ENCODE assay signal across 9 cellular contexts in genomic region chr6:36979343-36979742, GRCh38. TPM values are rescaled to one million over a fixed set of nuclear protein-coding genes. Genes with fewer than 3 reads are reported as not detected.
DNase-seq lines count a peak whose midpoint lies in the region; ATAC-seq, FAIRE-seq and TF ChIP-seq lines count a peak whose summit lies in the region.
"Had no signal": no experiment of that assay in that cellular context is flagged by ENCODE, and none has a peak within 500 bp of the region (broad histone marks: within the 10 kb centered on the region; RNA-seq: fewer than 3 reads in every experiment).

No MANE protein-coding gene starts in this region.

- H3K4me3 Mint-ChIP-seq in GM23338 = no peak overlapping the region
- no peak overlapping the region for H3K4me3 Mint-ChIP-seq in WTC11

- peaks cover 4% of the 10 kb centered on the region for H3F3A ChIP-seq in GM23338 (replicated peaks; ENCODE audit: low read depth)

- CTCF ChIA-PET in WTC11 (lab: Charles Lee) = interaction anchor here (0.7 to 4.9 kb wide), 7 partner anchors 34 to 231 kb away, joined by 3 to 63 read pairs (median 3); no protein-coding TSS in a partner anchor

- peak; percentile 45 for FAIRE-seq in frontal cortex (lab: Jason Lieb, UNC)

- H3K4me2 ChIP-seq in GM23338 = no peak overlapping the region

- H3K4me3 ChIP-seq in GM23338 = no peak overlapping the region

- no peaks in the 10 kb centered on the region for H3K9me2 ChIP-seq in GM23338 (ENCODE audit: insufficient read depth)

- no peak overlapping the region for H2AFZ ChIP-seq in GM23338

- H3K27me3 ChIP-seq in GM23338 (ENCODE audit: insufficient read depth) = no peaks in the 10 kb centered on the region

- POLR2A ChIA-PET in WTC11 (lab: Charles Lee) = no interaction called here

- peak; percentile 77 for DNase-seq in AG08396 (ENCODE audit: low spot score)
- DNase-seq in GM23338 (ENCODE audit: low spot score) = no peak
- DNase-seq in WTC11 (ENCODE audit: low spot score) = no peak
- peak; percentile 74 to 77 for DNase-seq in frontal cortex (ENCODE audit: low spot score in 2 of 2)
- peak; percentile 21 for DNase-seq in renal cortical epithelial cell (ENCODE audit: low read depth)
- DNase-seq in cortex of kidney (lab: John Stamatoyannopoulos, UW) = no peak
- DNase-seq in activated CD8-positive, alpha-beta memory T cell treated with anti-CD3 and anti-CD28 coated beads for 24 hours = no peak
- no peak for DNase-seq in activated CD4-positive, CD25-positive, alpha-beta regulatory T cell treated with anti-CD3 and anti-CD28 coated beads, Interleukin-2, amount 50 U/mL, for 72 hours

- H3K4me1 Mint-ChIP-seq in GM23338 = peaks cover 33% of the 10 kb centered on the region
- H3K4me1 Mint-ChIP-seq in WTC11 = peaks cover 21% of the 10 kb centered on the region

- H3K4me1 ChIP-seq in GM23338 (ENCODE audit: insufficient read depth) = peaks cover 46% of the 10 kb centered on the region

- H3K9me3 Mint-ChIP-seq in GM23338 = no peaks in the 10 kb centered on the region
- no peaks in the 10 kb centered on the region for H3K9me3 Mint-ChIP-seq in WTC11

- no peak overlapping the region for H3K27ac ChIP-seq in GM23338 (ENCODE audit: low read depth)

- peaks cover 47% of the 10 kb centered on the region for H3K36me3 Mint-ChIP-seq in GM23338 (ENCODE audit: low read depth)
- H3K36me3 Mint-ChIP-seq in WTC11 = peaks cover 38% of the 10 kb centered on the region

- peaks cover 61% of the 10 kb centered on the region for H4K20me1 ChIP-seq in GM23338 (replicated peaks; ENCODE audit: insufficient read depth)

- peaks cover 7% of the 10 kb centered on the region for H3K27me3 Mint-ChIP-seq in GM23338 (ENCODE audit: insufficient read depth, low read depth, poor library complexity)
- no peaks in the 10 kb centered on the region for H3K27me3 Mint-ChIP-seq in WTC11 (ENCODE audit: low read depth)

- ATAC-seq in GM23338 (no peak; the same call in 2 of the 3 replicates), WTC11 (no peak)

- H3K27ac Mint-ChIP-seq in GM23338 = no peak overlapping the region
- peak overlapping the region; percentile 37 for H3K27ac Mint-ChIP-seq in WTC11

- peaks cover 34% of the 10 kb centered on the region for H3K36me3 ChIP-seq in GM23338 (ENCODE audit: insufficient read depth)

- peaks cover 62% of the 10 kb centered on the region for H3K79me2 ChIP-seq in GM23338 (replicated peaks; ENCODE audit: insufficient read depth)

- peak; percentile 26 to 35 for TF ChIP-seq CTCF in GM23338 (conservative IDR thresholded peaks at IDR 0.05; ENCODE audit: low read depth in 2 of 2)
- no peak for TF ChIP-seq CTCF in WTC11 (IDR thresholded peaks at IDR 0.05)

TF ChIP-seq in GM23338, 12 proteins besides CTCF, POLR2A, EP300 and RAD21 (continues in another document):
- no peak for TF ChIP-seq EZH2phosphoT487 (IDR thresholded peaks at IDR 0.05; ENCODE audit: unreplicated experiment)
- TF ChIP-seq REST (IDR thresholded peaks at IDR 0.05; ENCODE audit: unreplicated experiment) = no peak
- no peak for TF ChIP-seq POLR2AphosphoS5 (IDR thresholded peaks at IDR 0.05; ENCODE audit: low read depth)
- TF ChIP-seq ZNF331 (CRISPR knock-in tag; IDR thresholded peaks at IDR 0.05; ENCODE audit: low read depth) = no peak
- no peak for TF ChIP-seq EZH2 (IDR thresholded peaks at IDR 0.05; ENCODE audit: low read depth, unreplicated experiment)
- TF ChIP-seq ETS1 (IDR thresholded peaks at IDR 0.05) = no peak

TF ChIP-seq in WTC11, 78 proteins besides CTCF, POLR2A, EP300 and RAD21:
- TF ChIP-seq PRDM15 (CRISPR knock-in tag; IDR thresholded peaks at IDR 0.05) (no peak), NFE2L1 (CRISPR knock-in tag; IDR thresholded peaks at IDR 0.05) (no peak), CBFB (CRISPR knock-in tag; IDR thresholded peaks at IDR 0.05; ENCODE audit: low read depth) (no peak), ETV6 (CRISPR knock-in tag; IDR thresholded peaks at IDR 0.05) (no peak)

RNA-seq across cellular contexts. Expression of gene MTCH1, which starts 6.7 kb away (rescaled TPM):
- total RNA-seq in GM23338 (2014; rRNA removed; shearing (Covaris generic)) = 261 and 271 TPM in 2 replicates
- 108 and 109 TPM in 2 replicates for polyA plus RNA-seq in GM23338 (2016; fragmentation: Nextera tagmentation; extraction: Ambion mirVana)
- total RNA-seq in WTC11 (2021) (198 to 207 TPM (median 204 TPM) in 3 replicates), frontal cortex (152 TPM), renal cortical epithelial cell (196 and 243 TPM in 2 replicates)

RNA-seq across cellular contexts. Expression of gene PI16, which starts 24.8 kb away (rescaled TPM):
- not detected in 2 replicates for total RNA-seq in GM23338 (2014; rRNA removed; shearing (Covaris generic))
- 0.17 and 0.50 TPM in 2 replicates for polyA plus RNA-seq in GM23338 (2016; fragmentation: Nextera tagmentation; extraction: Ambion mirVana)
- total RNA-seq in WTC11 (2021) = 0.09 to 0.17 TPM in 2 of 3 replicates, not detected in the other
- total RNA-seq in frontal cortex = under 0.01 TPM
- not detected in 2 replicates for total RNA-seq in renal cortical epithelial cell

RNA-seq across cellular contexts. Expression of gene FGD2, which starts 26.1 kb away (rescaled TPM):
- 0.14 and 0.35 TPM in 2 replicates for total RNA-seq in GM23338 (2014; rRNA removed; shearing (Covaris generic))
- 0.13 and 0.16 TPM in 2 replicates for polyA plus RNA-seq in GM23338 (2016; fragmentation: Nextera tagmentation; extraction: Ambion mirVana)
- total RNA-seq in WTC11 (2021) (0.31 to 0.78 TPM (median 0.44 TPM) in 3 replicates), frontal cortex (0.82 TPM), renal cortical epithelial cell (0.05 TPM in 1 of 2 replicates, not detected in the other)
- total RNA-seq: dermis microvascular lymphatic vessel endothelial cell had no signal

Comparison
In these comparisons a context has a peak if more than half of its experiments do, and no peak if none do; other contexts are left out.
1. DNase-seq: peak in AG08396 (single experiment), frontal cortex (2 of 2) and renal cortical epithelial cell (single experiment); none in GM23338 (single experiment), WTC11 (single experiment), cortex of kidney (single experiment), activated CD8-positive, alpha-beta memory T cell treated with anti-CD3 and anti-CD28 coated beads for 24 hours (single experiment) and activated CD4-positive, CD25-positive, alpha-beta regulatory T cell treated with anti-CD3 and anti-CD28 coated beads, Interleukin-2, amount 50 U/mL, for 72 hours (single experiment).